Comparison of ENCODE assay signal across 9 cellular contexts in genomic region chr22:42820075-42820763, GRCh38. TPM values are rescaled to one million over a fixed set of nuclear protein-coding genes. Genes with fewer than 3 reads are reported as not detected.
DNase-seq lines count a peak whose midpoint lies in the region; TF ChIP-seq lines count a peak whose summit lies in the region.
"Had no signal": no experiment of that assay in that cellular context is flagged by ENCODE, and none has a peak within 500 bp of the region (broad histone marks: within the 10 kb centered on the region; RNA-seq: fewer than 3 reads in every experiment).

No MANE protein-coding gene starts in this region.

- peak overlapping the region; percentile 30 for H3K4me3 ChIP-seq in OCI-LY1 (ENCODE audit: low read depth, low read length, poor library complexity, severe bottlenecking)
- H3K4me3 ChIP-seq in epithelial cell of proximal tubule (ENCODE audit: low read depth, low read length), result no peak overlapping the region
- H3K4me3 ChIP-seq: skin epidermis had no signal

- peaks cover 5% of the 10 kb centered on the region for H3K4me1 ChIP-seq in OCI-LY1 (ENCODE audit: insufficient read depth, low read length, severe bottlenecking)

- H3K9me3 ChIP-seq in OCI-LY1 (ENCODE audit: low read length), result peaks cover 7% of the 10 kb centered on the region; the same call in 1 of the 2 replicates

- DNase-seq in GM13977 (ENCODE audit: low spot score) (no peak), epithelial cell of proximal tubule (ENCODE audit: low read depth) (no peak), pons (ENCODE audit: low spot score) (peak; percentile 22), putamen (ENCODE audit: low spot score) (no peak), NCI-H510A treated with DMSO at 0.1 percent for 48 hours (lab: John Stamatoyannopoulos, UW) (no peak), substantia nigra (lab: John Stamatoyannopoulos, UW) (no peak)
- DNase-seq in activated CD4-positive, alpha-beta T cell treated with anti-CD3 and anti-CD28 coated beads, Interleukin-2, amount 50 U/mL, for 48 hours, result no peak

- in situ Hi-C loops in GM13977 (cut with MboI; ENCODE audit: low pct_unique_long_range_greater_than_20kb, low sequenced_read_pairs, unreplicated experiment), result no loop called here

- TF ChIP-seq CTCF in GM13977 (IDR thresholded peaks at IDR 0.05; ENCODE audit: extremely low read depth, insufficient read depth, missing control alignments) (peak; percentile 48), OCI-LY1 (IDR thresholded peaks at IDR 0.05; ENCODE audit: low read length) (peak; percentile 86), epithelial cell of proximal tubule (conservative IDR thresholded peaks at IDR 0.05; ENCODE audit: low read depth, low read length) (peak; percentile 57)

- no peaks in the 10 kb centered on the region for H4K20me1 ChIP-seq in OCI-LY1 (ENCODE audit: insufficient read depth, low read length)

- peak overlapping the region; percentile 57 for H3K4me2 ChIP-seq in OCI-LY1 (ENCODE audit: low read length)

- H3K79me2 ChIP-seq in OCI-LY1 (ENCODE audit: insufficient read depth, low read length), result no peaks in the 10 kb centered on the region

- no peaks in the 10 kb centered on the region for H3K36me3 ChIP-seq in OCI-LY1 (ENCODE audit: insufficient read depth, low read length)

- no peak overlapping the region for H3K27ac ChIP-seq in OCI-LY1 (ENCODE audit: low read depth, low read length, poor library complexity, severe bottlenecking)
- H3K27ac ChIP-seq in substantia nigra (ENCODE audit: low read depth, low read length, poor library complexity, severe bottlenecking), result no peak overlapping the region

- H3K27me3 ChIP-seq in OCI-LY1 (ENCODE audit: insufficient read depth, low read length), result no peaks in the 10 kb centered on the region

- no peaks in the 10 kb centered on the region for H3K9me2 ChIP-seq in OCI-LY1 (ENCODE audit: low read depth, low read length)

- H3F3A ChIP-seq in OCI-LY1 (ENCODE audit: insufficient read depth, low read length), result no peaks in the 10 kb centered on the region

- H3K9ac ChIP-seq in OCI-LY1 (ENCODE audit: low read length), result peak overlapping the region; percentile 41; the same call in 1 of the 2 replicates

- H2AFZ ChIP-seq in OCI-LY1 (ENCODE audit: low read length), result peak overlapping the region; percentile 92

RNA-seq across cellular contexts. Expression of gene ARFGAP3, which starts 36.9 kb away (rescaled TPM):
- total RNA-seq in epithelial cell of proximal tubule, result 50.1 and 62.2 TPM in 2 replicates
